ENCODE assay signal across 11 cellular contexts in the genomic region with DNA sequence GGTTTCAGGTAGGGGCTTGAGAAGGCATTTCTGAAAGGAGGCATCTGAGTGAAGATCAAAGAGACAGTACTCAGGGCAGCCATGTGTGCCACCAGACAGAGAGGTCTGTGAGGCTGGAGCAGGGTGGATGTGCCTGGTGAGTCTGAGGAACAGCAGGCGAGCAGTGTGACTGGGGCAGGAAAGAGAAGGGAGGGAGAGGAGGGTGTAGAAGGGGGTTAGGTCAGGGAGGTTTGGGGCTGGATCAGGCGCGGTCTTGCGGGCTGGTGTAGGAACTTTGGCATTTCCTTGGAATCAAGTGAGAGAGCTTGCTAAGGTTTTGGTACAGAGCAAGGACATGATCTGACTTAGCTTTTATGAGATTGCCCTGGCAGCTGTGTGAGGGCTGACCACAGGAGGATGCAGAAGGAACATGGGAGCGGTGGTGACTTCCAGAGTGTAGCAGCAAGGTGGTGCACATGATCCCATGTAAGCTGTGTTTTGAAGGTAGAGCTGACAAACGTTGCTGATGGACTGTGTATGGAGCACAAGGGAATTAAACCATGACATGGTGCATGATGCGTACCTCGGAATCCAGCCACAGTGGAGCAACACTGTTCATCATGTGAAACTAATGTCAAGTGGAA.
"Had no signal": no experiment of that assay in that cellular context is flagged by ENCODE, and none has a peak within 500 bp of the region (broad histone marks: within the 10 kb centered on the region; RNA-seq: fewer than 3 reads in every experiment).

No MANE protein-coding gene starts in this region.

- DNase-seq: activated CD4-positive, alpha-beta T cell treated with anti-CD3 and anti-CD28 coated beads, Interleukin-2, amount 50 U/mL, for 48 hours; activated CD4-positive, CD25-positive, alpha-beta regulatory T cell treated with anti-CD3 and anti-CD28 coated beads, Interleukin-2, amount 50 U/mL, for 72 hours; activated naive CD4-positive, alpha-beta T cell; aorta; nephron progenitor cell; ovary; stimulated activated CD4-positive, alpha-beta T cell treated with anti-CD3 and anti-CD28 coated beads, Interleukin-15, amount 100 ng/mL, for 24 hours; stimulated activated CD4-positive, alpha-beta T cell treated with anti-CD3 and anti-CD28 coated beads, Interleukin-4, amount 100 ng/mL, for 24 hours had no signal

- H3K36me3 ChIP-seq: ovary had no signal

- H3K27ac ChIP-seq: foreskin keratinocyte, ovary had no signal

- H3K4me3 ChIP-seq: ovary had no signal

- H3K9me3 Mint-ChIP-seq: activated T-helper 1 cell treated with anti-CD3 and anti-CD28 coated beads, Interleukin-12 subunit alpha, Interleukin-12 subunit beta, Interleukin-2, Interleukin-4 antibody, amounts not matched to agents 30 ng/mL and 10 ng/mL and 1 ng/mL, durations not matched to agents 14 hours and 24 hours and 36 hours; T-helper 2 cell treated with Interferon-gamma antibody and Interleukin-4, amounts not matched to agents 5 μg/mL and 100 μg/mL, for 36 hours had no signal

- H3K27ac Mint-ChIP-seq: activated T-helper 1 cell treated with anti-CD3 and anti-CD28 coated beads, Interleukin-12 subunit alpha, Interleukin-12 subunit beta, Interleukin-2, Interleukin-4 antibody, amounts not matched to agents 30 ng/mL and 10 ng/mL and 1 ng/mL, durations not matched to agents 14 hours and 24 hours and 36 hours; nephron progenitor cell; T-helper 2 cell treated with Interferon-gamma antibody and Interleukin-4, amounts not matched to agents 5 μg/mL and 100 μg/mL, for 36 hours had no signal

- H3K4me3 Mint-ChIP-seq: activated T-helper 1 cell treated with anti-CD3 and anti-CD28 coated beads, Interleukin-12 subunit alpha, Interleukin-12 subunit beta, Interleukin-2, Interleukin-4 antibody, amounts not matched to agents 30 ng/mL and 10 ng/mL and 1 ng/mL, durations not matched to agents 14 hours and 24 hours and 36 hours; nephron progenitor cell; T-helper 2 cell treated with Interferon-gamma antibody and Interleukin-4, amounts not matched to agents 5 μg/mL and 100 μg/mL, for 36 hours had no signal

- H3K27me3 ChIP-seq: foreskin keratinocyte, ovary had no signal

- H3K9me3 ChIP-seq: ovary had no signal
